ENCODE assay signal across 8 cellular contexts in the genomic region with DNA sequence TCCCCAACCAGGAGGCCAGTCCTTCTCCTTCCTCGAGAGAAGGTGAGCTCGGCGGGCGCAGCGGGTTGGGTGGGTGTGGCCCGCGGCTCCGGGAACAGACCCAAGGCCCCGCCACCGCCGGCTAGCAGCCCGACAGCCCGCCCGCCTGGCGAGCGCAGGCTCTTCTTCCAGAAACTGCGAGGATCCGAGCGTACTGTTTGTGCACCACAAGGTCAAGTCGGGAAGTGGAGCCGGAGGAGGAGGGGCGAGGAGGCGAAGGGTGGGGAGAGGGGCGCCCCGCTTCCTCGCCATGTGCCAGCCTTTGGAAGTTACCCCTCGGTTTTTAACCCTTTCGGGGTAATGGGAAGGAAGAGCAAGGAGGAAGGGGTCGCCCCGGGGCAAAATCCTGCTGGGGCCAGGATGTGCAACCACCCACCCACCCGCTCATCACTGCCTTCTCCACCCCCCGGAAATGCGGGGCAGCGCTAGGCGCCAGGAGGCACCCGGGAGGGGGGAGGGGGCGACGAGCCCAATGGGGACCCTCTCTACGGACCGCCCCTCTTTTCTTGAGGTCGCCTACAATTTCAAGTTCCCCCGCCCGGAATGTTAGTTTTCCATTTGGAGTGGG. TPM values are rescaled to one million over a fixed set of nuclear protein-coding genes. Genes with fewer than 3 reads are reported as not detected.
DNase-seq lines count a peak whose midpoint lies in the region; ATAC-seq, FAIRE-seq and TF ChIP-seq lines count a peak whose summit lies in the region.

No MANE protein-coding gene starts in this region.

- H3K79me2 ChIP-seq in OCI-LY3 (ENCODE audit: low read length): peaks cover 47% of the 10 kb centered on the region

- H3K9ac ChIP-seq in OCI-LY3 (ENCODE audit: low read length): peak overlapping the region; percentile 100

- peak overlapping the region; percentile 90 for H3K4me3 ChIP-seq in BE2C (ENCODE audit: low read depth, low read length)
- peak overlapping the region; percentile 97 for H3K4me3 ChIP-seq in OCI-LY3 (ENCODE audit: low read length)

- H2AFZ ChIP-seq in OCI-LY3 (ENCODE audit: low read depth, low read length): peak overlapping the region; percentile 55; the same call in 1 of the 2 replicates

- H3K4me1 ChIP-seq in BE2C (0 out of 2 replicates have a peak, but pooled peaks cover 2% of the 10 kb centered on the region), OCI-LY3 (ENCODE audit: low read length) (peaks cover 26% of the 10 kb centered on the region)

- ATAC-seq in esophagus mucosa (peak; percentile 19), HG03342 (IDR thresholded peaks at IDR 0.05; ENCODE audit: unreplicated experiment) (no peak)

- TF ChIP-seq CTCF in BE2C (IDR thresholded peaks at IDR 0.05; ENCODE audit: low read depth, low read length): 0 out of 2 replicates have a peak, but pooled peaks have one; percentile 0
- no peak for TF ChIP-seq CTCF in OCI-LY3 (IDR thresholded peaks at IDR 0.05; ENCODE audit: low read depth, low read length)

- FAIRE-seq in H54 (lab: Jason Lieb, UNC): no peak

- H3K9me3 ChIP-seq in BE2C (no peaks in the 10 kb centered on the region), OCI-LY3 (ENCODE audit: insufficient read depth, low read length) (no peaks in the 10 kb centered on the region)

- TF ChIP-seq POLR2A in H54 (IDR thresholded peaks at IDR 0.05; ENCODE audit: low read depth, low read length): peak; percentile 61

- peak; percentile 70 for DNase-seq in BE2C
- DNase-seq in H54 (ENCODE audit: insufficient read length, low spot score): peak; percentile 70
- peak; percentile 77 to 82 for DNase-seq in activated T-cell treated with anti-CD3 and anti-CD28 coated beads, Interleukin-2, amount 50 U/mL, for 48 hours
- peak; percentile 85 for DNase-seq in mucosa of gallbladder (ENCODE audit: low spot score)
- peak; percentile 55 for DNase-seq in stimulated activated CD8-positive, alpha-beta memory T cell treated with anti-CD3 and anti-CD28 coated beads, Interleukin-4, amount 100 ng/mL, for 24 hours (ENCODE audit: low read depth)

- H3K36me3 ChIP-seq in BE2C (no peaks in the 10 kb centered on the region), OCI-LY3 (replicated peaks; ENCODE audit: low read depth, low read length) (no peaks in the 10 kb centered on the region)

- peaks cover 16% of the 10 kb centered on the region for H4K20me1 ChIP-seq in OCI-LY3 (ENCODE audit: insufficient read depth, low read length)

- H3K4me2 ChIP-seq in OCI-LY3 (ENCODE audit: low read length): peak overlapping the region; percentile 85

- no peaks in the 10 kb centered on the region for H3K27me3 ChIP-seq in BE2C
- H3K27me3 ChIP-seq in OCI-LY3 (ENCODE audit: low read depth, low read length): no peaks in the 10 kb centered on the region

- peak overlapping the region; percentile 94 for H3K27ac ChIP-seq in OCI-LY3 (ENCODE audit: low read length)

RNA-seq across cellular contexts. Expression of gene JADE2, which starts 1.1 kb away (rescaled TPM):
- 14.7 TPM for polyA plus RNA-seq in BE2C (2012; ENCODE audit: insufficient read depth, insufficient read length, low read depth)
- 12.9 TPM for total RNA-seq in esophagus mucosa
- total RNA-seq in mucosa of gallbladder: 83.1 TPM
